ENCODE assay signal across 8 cellular contexts in the genomic region with DNA sequence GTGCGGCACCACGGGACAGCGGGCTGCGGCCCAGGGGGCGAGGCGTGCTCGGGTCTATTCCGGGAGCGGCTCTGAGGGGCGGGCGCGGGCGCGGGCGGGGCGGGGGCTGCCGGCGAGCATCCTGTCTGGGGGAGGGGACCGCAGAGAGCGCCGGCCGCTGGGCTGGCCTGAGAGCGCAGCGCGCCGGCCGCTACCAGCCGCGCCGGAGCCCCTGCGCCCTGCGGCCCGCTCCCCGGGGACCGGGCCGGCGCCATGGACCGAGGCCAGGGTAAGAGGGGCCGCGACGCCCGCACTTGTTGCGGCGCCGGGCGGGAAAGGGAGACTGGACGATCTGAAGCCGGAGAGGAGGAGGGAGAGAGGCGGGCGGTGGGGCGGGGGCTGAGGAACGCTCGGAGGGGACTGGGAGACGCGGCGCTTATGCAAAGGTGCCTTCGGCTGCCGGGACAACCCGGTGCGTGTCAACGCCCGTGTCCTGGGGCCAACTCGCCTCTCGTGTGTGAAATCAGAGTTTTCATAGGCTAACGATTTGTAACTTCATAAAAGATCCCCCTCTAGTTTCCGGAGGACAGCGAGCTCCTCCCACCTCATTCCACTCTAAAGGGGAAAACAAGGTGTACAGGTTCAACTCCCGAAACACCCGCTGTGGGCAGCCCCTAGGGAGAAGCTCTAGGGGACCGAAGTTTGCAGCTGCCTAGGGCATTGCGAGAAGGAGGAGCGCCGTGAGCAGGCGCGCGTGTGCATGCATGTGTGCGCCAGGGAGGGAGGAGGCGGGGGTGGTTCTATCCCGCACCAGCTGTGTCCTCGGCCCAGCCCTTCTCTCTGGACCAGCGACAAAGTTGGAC. TPM values are rescaled to one million over a fixed set of nuclear protein-coding genes. Genes with fewer than 3 reads are reported as not detected.
DNase-seq lines count a peak whose midpoint lies in the region; ATAC-seq and TF ChIP-seq lines count a peak whose summit lies in the region.

A gene (plus strand): TSS at position 143 of the 842 bp plus-strand sequence. CDS start 110 bp downstream, at position 253.

- DNase-seq in DMS114 treated with DMSO at 0.1 percent for 48 hours (lab: John Stamatoyannopoulos, UW; ENCODE audit: unreplicated experiment), result peak; percentile 54
- DNase-seq in activated T-cell treated with anti-CD3 and anti-CD28 coated beads, Interleukin-2, amount 50 U/mL, for 48 hours, result peak; percentile 44 to 48
- DNase-seq in fibroblast of lung (ENCODE audit: low read depth in 2 of 2), result peak in 1 of 2 donors; percentile 42
- peak; percentile 56 to 65 (median 58) for DNase-seq in mucosa of descending colon
- DNase-seq in thoracic aorta (ENCODE audit: low spot score), result no peak
- no peak for DNase-seq in KG1 (lab: John Stamatoyannopoulos, UW)

- peak within 1 kb of the TSS; percentile 100 for H3K4me2 ChIP-seq in fibroblast of lung (ENCODE audit: extremely low read depth, insufficient read depth, low read length)

- H3K9me3 ChIP-seq in fibroblast of lung (ENCODE audit: control insufficient read depth, insufficient read depth, low read depth, low read length), result no peaks in the 10 kb centered on the region
- H3K9me3 ChIP-seq in mucosa of descending colon, result peaks cover 11% of the 10 kb centered on the region
- peaks cover 6% of the 10 kb centered on the region for H3K9me3 ChIP-seq in thoracic aorta

- peaks cover 28% of the 10 kb centered on the region for H3K27me3 Mint-ChIP-seq in IgD-negative memory B cell

- no peaks in the 10 kb centered on the region for H4K20me1 ChIP-seq in fibroblast of lung (ENCODE audit: control insufficient read depth, extremely low read depth, insufficient read depth, low read length)

- peak within 1 kb of the TSS; percentile 42 for H3K27ac ChIP-seq in fibroblast of lung (ENCODE audit: insufficient read depth, low read length)
- peak within 1 kb of the TSS in 1 of 2 donors; percentile 51 for H3K27ac ChIP-seq in thoracic aorta

- H3K4me3 ChIP-seq in fibroblast of lung (replicated peaks in 1 of 4; ENCODE audit: control extremely low read depth in 1 of 4, insufficient read depth in 1 of 4, low read depth in 3 of 4, low read length in 4 of 4) (peak within 1 kb of the TSS; percentile 69 to 80 (median 72)), mucosa of descending colon (no peak within 1 kb of the TSS), thoracic aorta (peak within 1 kb of the TSS; percentile 87)

- H3K27me3 ChIP-seq in fibroblast of lung (ENCODE audit: control insufficient read depth, insufficient read depth, low read length) (no peaks in the 10 kb centered on the region), thoracic aorta (replicated peaks; ENCODE audit: insufficient read depth) (no peaks in the 10 kb centered on the region)

- H3K27ac Mint-ChIP-seq in IgD-negative memory B cell, result no peak within 1 kb of the TSS

- intact Hi-C loops in mucosa of descending colon (cut with DNase I, micrococcal nuclease), result no loop called here

- H3K4me1 Mint-ChIP-seq in IgD-negative memory B cell, result peaks cover 7 to 10% (median 10%) of the 10 kb centered on the region in 3 donors

- H3K4me1 ChIP-seq in fibroblast of lung (ENCODE audit: control insufficient read depth, extremely low read depth, insufficient read depth, low read length) (peaks cover 5% of the 10 kb centered on the region), mucosa of descending colon (ENCODE audit: low read depth) (no peaks in the 10 kb centered on the region), thoracic aorta (ENCODE audit: control insufficient read depth in 1 of 2, low read depth in 2 of 2) (peaks cover 3 to 16% of the 10 kb centered on the region in 2 donors)

- peak within 1 kb of the TSS; percentile 91 for H2AFZ ChIP-seq in fibroblast of lung (ENCODE audit: low read length)

- H3K9ac ChIP-seq in fibroblast of lung (ENCODE audit: insufficient read depth, low read length), result peak within 1 kb of the TSS; percentile 71

- ATAC-seq in mucosa of descending colon (peak; percentile 77), thoracic aorta (ENCODE audit: insufficient number of reproducible peaks, low FRiP score, low read depth) (peak; percentile 29), GM19324 (IDR thresholded peaks at IDR 0.05; ENCODE audit: low FRiP score, unreplicated experiment) (no peak)

- peak within 1 kb of the TSS; percentile 77 to 93 (median 84) for H3K4me3 Mint-ChIP-seq in IgD-negative memory B cell

- H3K36me3 ChIP-seq in fibroblast of lung (ENCODE audit: control insufficient read depth, insufficient read depth, low read length) (no peaks in the 10 kb centered on the region), mucosa of descending colon (ENCODE audit: low read depth) (no peaks in the 10 kb centered on the region), thoracic aorta (no peaks in the 10 kb centered on the region)

- TF ChIP-seq CTCF in fibroblast of lung (conservative IDR thresholded peaks at IDR 0.05 in 1 of 2, IDR thresholded peaks at IDR 0.05 in 1 of 2; ENCODE audit: low read depth in 1 of 2, low read length in 2 of 2), result no peak
- no peak for TF ChIP-seq CTCF in mucosa of descending colon (IDR thresholded peaks at IDR 0.05)
- no peak for TF ChIP-seq CTCF in thoracic aorta (IDR thresholded peaks at IDR 0.05)

- H3K9me3 Mint-ChIP-seq in IgD-negative memory B cell, result peaks cover 3 to 13% (median 8%) of the 10 kb centered on the region in 3 donors

- H3K36me3 Mint-ChIP-seq in IgD-negative memory B cell, result peaks cover 8% of the 10 kb centered on the region

- no peaks in the 10 kb centered on the region for H3K79me2 ChIP-seq in fibroblast of lung (ENCODE audit: control insufficient read depth, insufficient read depth, low read length)

RNA-seq across cellular contexts. Expression of the gene that starts here (rescaled TPM):
- not detected for polyA plus RNA-seq in IgD-negative memory B cell
- 7.1 and 9.5 TPM in 2 replicates for total RNA-seq in fibroblast of lung
- 2.7 and 3.0 TPM in 2 replicates for polyA plus RNA-seq in fibroblast of lung
- polyA plus RNA-seq in fibroblast of lung (2012), result 6.2 and 7.0 TPM in 2 replicates
- polyA minus RNA-seq in fibroblast of lung (ENCODE audit: low replicate concordance), result 4.4 and 7.7 TPM in 2 replicates
- 1 to 10 TPM; 1.5 to 7.3 (median 1.9) TPM for total RNA-seq in mucosa of descending colon
- 10 to 100 TPM in 1 of 2 donors, 1 to 10 TPM in 1; 6.8 to 10.4 TPM for total RNA-seq in thoracic aorta

Comparison
In these comparisons a context has a peak if more than half of its experiments do, and no peak if none do; other contexts are left out.
1. DNase-seq: peak in DMS114 treated with DMSO at 0.1 percent for 48 hours (single experiment), activated T-cell treated with anti-CD3 and anti-CD28 coated beads, Interleukin-2, amount 50 U/mL, for 48 hours (2 of 2) and mucosa of descending colon (3 of 3); none in thoracic aorta (single experiment) and KG1 (single experiment).